In the genomic region with DNA sequence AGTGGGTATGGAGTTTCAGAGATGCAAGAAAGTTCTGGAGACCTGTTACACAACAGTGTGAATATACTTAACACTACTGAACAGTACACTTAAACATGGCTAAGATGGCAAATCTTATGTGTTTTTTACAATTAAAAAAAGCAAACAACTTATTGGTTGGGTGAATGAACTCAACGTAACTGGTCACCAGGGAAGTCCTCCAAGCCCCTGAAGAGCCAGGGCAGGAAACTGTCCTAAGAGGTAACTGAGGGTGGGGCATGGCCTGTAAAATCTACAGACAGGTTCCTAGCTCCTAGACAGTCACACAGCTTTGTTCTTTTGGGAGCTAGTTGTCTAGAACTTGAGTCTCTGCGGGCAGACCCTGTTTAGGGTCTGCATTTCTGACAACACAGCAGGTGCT, we compare ENCODE assay signal across 15 cellular contexts. TPM values are rescaled to one million over a fixed set of nuclear protein-coding genes. Genes with fewer than 3 reads are reported as not detected.
DNase-seq lines count a peak whose midpoint lies in the region; ATAC-seq and TF ChIP-seq lines count a peak whose summit lies in the region.
"Had no signal": no experiment of that assay in that cellular context is flagged by ENCODE, and none has a peak within 500 bp of the region (broad histone marks: within the 10 kb centered on the region; RNA-seq: fewer than 3 reads in every experiment).

No MANE protein-coding gene starts in this region.

- no peak overlapping the region for H2AK5ac ChIP-seq in IMR-90 (ENCODE audit: low read depth, low read length)

- no peak overlapping the region for H3K56ac ChIP-seq in IMR-90 (ENCODE audit: extremely low read depth, insufficient read depth, low read length)

- H4K8ac ChIP-seq in IMR-90 (ENCODE audit: low read depth in 2 of 2, low read length in 2 of 2), result no peak overlapping the region

- no peaks in the 10 kb centered on the region for H3K9me3 Mint-ChIP-seq in naive thymus-derived CD4-positive, alpha-beta T cell

- H3K27ac Mint-ChIP-seq in naive thymus-derived CD4-positive, alpha-beta T cell, result peak overlapping the region in 6 of 9 donors; percentile 40 to 88 (median 68)

- H3K27me3 ChIP-seq in BLaER1 (no peaks in the 10 kb centered on the region), IMR-90 (ENCODE audit: control insufficient read depth, insufficient read depth, low read length) (no peaks in the 10 kb centered on the region), brain microvascular endothelial cell (replicated peaks) (no peaks in the 10 kb centered on the region)
- H3K27me3 ChIP-seq in naive thymus-derived CD4-positive, alpha-beta T cell (ENCODE audit: control insufficient read depth in 2 of 2, insufficient read depth in 2 of 2, low read length in 2 of 2), result no peaks in the 10 kb centered on the region
- H3K27me3 ChIP-seq: ovary had no signal

- H2AFZ ChIP-seq in IMR-90 (replicated peaks; ENCODE audit: low read length, poor library complexity), result no peak overlapping the region

- peak overlapping the region in 9 of 10 donors; percentile 11 to 78 (median 52) for H3K4me3 Mint-ChIP-seq in naive thymus-derived CD4-positive, alpha-beta T cell

- H3K9me3 ChIP-seq in BLaER1 (no peaks in the 10 kb centered on the region), IMR-90 (ENCODE audit: control insufficient read depth, insufficient read depth, low read length) (no peaks in the 10 kb centered on the region)
- H3K9me3 ChIP-seq in naive thymus-derived CD4-positive, alpha-beta T cell (ENCODE audit: control insufficient read depth in 2 of 3, low read length in 3 of 3), result no peaks in the 10 kb centered on the region
- H3K9me3 ChIP-seq: ovary had no signal

- CTCF ChIA-PET in IMR-90 (lab: Yijun Ruan, JAX), result interaction anchor here (0.5 to 1.1 kb wide), 2 partner anchors 12 to 121 kb away, joined by 4 read pairs; no protein-coding TSS in a partner anchor
- CTCF ChIA-PET in naive thymus-derived CD4-positive, alpha-beta T cell (lab: Charles Lee), result interaction anchor here (0.6 to 4.7 kb wide), 8 partner anchors 13 to 193 kb away, joined by 3 to 85 read pairs (median 8); partner anchors contain the start of genes CSF3 and WIPF2

- H3K36me3 ChIP-seq in BLaER1 (peaks cover 99% of the 10 kb centered on the region), IMR-90 (ENCODE audit: control insufficient read depth, insufficient read depth, low read length) (peaks cover 41% of the 10 kb centered on the region), brain microvascular endothelial cell (replicated peaks) (peaks cover 28% of the 10 kb centered on the region)
- H3K36me3 ChIP-seq in naive thymus-derived CD4-positive, alpha-beta T cell (ENCODE audit: control insufficient read depth in 2 of 3, insufficient read depth in 3 of 3, low read length in 3 of 3), result peaks cover 4 to 74% (median 5%) of the 10 kb centered on the region in 3 experiments
- H3K36me3 ChIP-seq: ovary had no signal

- ATAC-seq in IMR-90 (ENCODE audit: low read depth) (no peak), esophagus mucosa (no peak)
- ATAC-seq in naive thymus-derived CD4-positive, alpha-beta T cell, result no peak

- in situ Hi-C loops in IMR-90 (cut with MboI; ENCODE audit: low sequenced_read_pairs), result loop anchor here (10.0 kb wide), 1 partner anchor 259 kb away; the partner anchor contains the start of gene CDC6
- in situ Hi-C loops in brain microvascular endothelial cell (cut with HindIII; ENCODE audit: low pct_ligation_motif_present, low sequenced_read_pairs), result no loop called here

- H3K4me1 ChIP-seq in BLaER1, result peaks cover under 1% of the 10 kb centered on the region; the same call in 1 of the 2 replicates
- peaks cover 19% of the 10 kb centered on the region for H3K4me1 ChIP-seq in IMR-90 (ENCODE audit: control insufficient read depth, insufficient read depth, low read length)
- H3K4me1 ChIP-seq in naive thymus-derived CD4-positive, alpha-beta T cell (ENCODE audit: control insufficient read depth in 2 of 2, insufficient read depth in 2 of 2, low read length in 2 of 2), result peaks cover 6 to 26% of the 10 kb centered on the region in 2 donors

- H4K20me1 ChIP-seq in BLaER1 (no peaks in the 10 kb centered on the region), IMR-90 (ENCODE audit: insufficient read depth, low read length) (no peaks in the 10 kb centered on the region)

- H3K4ac ChIP-seq in IMR-90 (ENCODE audit: low read depth, low read length), result 0 out of 2 replicates have a peak overlapping the region, but pooled peaks have one; percentile 16

- TF ChIP-seq POLR2A in IMR-90 (IDR thresholded peaks at IDR 0.05; ENCODE audit: low read depth, low read length), result no peak

- H4K5ac ChIP-seq in IMR-90 (ENCODE audit: low read depth, low read length), result no peak overlapping the region

- H3K14ac ChIP-seq in IMR-90 (replicated peaks; ENCODE audit: low read depth, low read length), result no peak overlapping the region

- no peak overlapping the region for H3K4me2 ChIP-seq in BLaER1
- no peak overlapping the region for H3K4me2 ChIP-seq in IMR-90 (ENCODE audit: low read depth, low read length)

- H3K27ac ChIP-seq in BLaER1, result no peak overlapping the region
- no peak overlapping the region for H3K27ac ChIP-seq in IMR-90 (ENCODE audit: insufficient read depth, low read length)
- H3K27ac ChIP-seq in brain microvascular endothelial cell, result peak overlapping the region; percentile 55
- H3K27ac ChIP-seq in naive thymus-derived CD4-positive, alpha-beta T cell (ENCODE audit: low read depth, low read length), result no peak overlapping the region
- H3K27ac ChIP-seq: ovary had no signal

- H2BK20ac ChIP-seq in IMR-90 (ENCODE audit: low read depth, low read length), result no peak overlapping the region

- H3K9me1 ChIP-seq in IMR-90 (ENCODE audit: insufficient read depth, low read length), result peaks cover 2% of the 10 kb centered on the region; the same call in 1 of the 2 replicates

- intact Hi-C loops in IMR-90 (cut with micrococcal nuclease), result no loop called here
- intact Hi-C loops in naive thymus-derived CD4-positive, alpha-beta T cell (cut with micrococcal nuclease), result loop anchor here in 1 of 2 donors (5.0 kb wide), 1 partner anchor 142 kb away; no protein-coding TSS in a partner anchor

- H3K27me3 Mint-ChIP-seq in naive thymus-derived CD4-positive, alpha-beta T cell, result no peaks in the 10 kb centered on the region

- H2BK15ac ChIP-seq in IMR-90 (ENCODE audit: low read depth, low read length), result no peak overlapping the region

- POLR2A ChIA-PET in IMR-90 (lab: Charles Lee; ENCODE audit: unreplicated experiment), result no interaction called here
- POLR2A ChIA-PET in naive thymus-derived CD4-positive, alpha-beta T cell (lab: Charles Lee), result interaction anchor here (1.3 to 1.6 kb wide), 2 partner anchors 73 to 87 kb away, joined by 3 to 5 read pairs; no protein-coding TSS in a partner anchor

- no peak overlapping the region for H4K91ac ChIP-seq in IMR-90 (ENCODE audit: insufficient read depth, low read depth, low read length)

- H3K4me3 ChIP-seq in BLaER1 (no peak overlapping the region), IMR-90 (ENCODE audit: insufficient read depth, low read depth, low read length) (no peak overlapping the region), brain microvascular endothelial cell (ENCODE audit: low read depth, low read length) (no peak overlapping the region)
- H3K4me3 ChIP-seq in naive thymus-derived CD4-positive, alpha-beta T cell (ENCODE audit: low read length), result no peak overlapping the region
- H3K4me3 ChIP-seq: ovary, skin epidermis had no signal

- peaks cover 8 to 47% (median 10%) of the 10 kb centered on the region in 5 donors for H3K36me3 Mint-ChIP-seq in naive thymus-derived CD4-positive, alpha-beta T cell

- no peak overlapping the region for H2AK9ac ChIP-seq in IMR-90 (replicated peaks; ENCODE audit: low read depth, low read length, poor library complexity)

- TF ChIP-seq CTCF in IMR-90 (conservative IDR thresholded peaks at IDR 0.05; ENCODE audit: low read depth, low read length) (no peak), brain microvascular endothelial cell (IDR thresholded peaks at IDR 0.05; ENCODE audit: low read depth, low read length, missing control alignments) (no peak)

- TF ChIP-seq RAD21 in IMR-90 (IDR thresholded peaks at IDR 0.05; ENCODE audit: low read length), result no peak

- WGBS in IMR-90 (ENCODE audit: extremely low coverage in 2 of 2, insufficient read length in 1 of 2), 2 experiments, result 60% methylated on average over 1 of the region's 2 CpGs; no CpG with 5 or more reads in 1 of the 2 experiments

- H3K9ac ChIP-seq in BLaER1, result peak overlapping the region; percentile 9; the same call in 1 of the 2 replicates
- H3K9ac ChIP-seq in IMR-90 (ENCODE audit: low read depth, low read length), result no peak overlapping the region

- DNase-seq in IMR-90, result no peak
- no peak for DNase-seq in brain microvascular endothelial cell
- DNase-seq in naive thymus-derived CD4-positive, alpha-beta T cell, result no peak
- no peak for DNase-seq in SW480 (ENCODE audit: low spot score)
- no peak for DNase-seq in T-helper 1 cell
- DNase-seq in SW 1271 (lab: John Stamatoyannopoulos, UW), result no peak
- DNase-seq: MV-4-11, NCI-H1930, NCI-H446 treated with DMSO at 0.1 percent for 48 hours had no signal

- dilution Hi-C loops in IMR-90 (cut with HindIII; ENCODE audit: low sequenced_read_pairs, unreplicated experiment), result no loop called here

- BruUV-seq in IMR-90 (replicated peaks; lab: Mats Ljungman, UMichigan), result no TSS peak

- H3K18ac ChIP-seq in IMR-90 (ENCODE audit: low read depth, low read length), result no peak overlapping the region

- H2BK120ac ChIP-seq in IMR-90 (ENCODE audit: low read depth, low read length), result no peak overlapping the region

- no peaks in the 10 kb centered on the region for H3K79me1 ChIP-seq in IMR-90 (ENCODE audit: low read depth in 1 of 2, low read length in 2 of 2)

- no peak overlapping the region for H3K23ac ChIP-seq in IMR-90 (ENCODE audit: low read depth, low read length)

- H2BK5ac ChIP-seq in IMR-90 (ENCODE audit: low read depth, low read length, poor library complexity, severe bottlenecking), result no peak overlapping the region

- H3K4me1 Mint-ChIP-seq in naive thymus-derived CD4-positive, alpha-beta T cell, result peaks cover 10 to 24% (median 22%) of the 10 kb centered on the region in 7 donors

RNA-seq across cellular contexts. Expression of gene CSF3, which starts 10.3 kb away (rescaled TPM):
- total RNA-seq in IMR-90 (2012; rRNA removed), result not detected in 2 replicates
- not detected in 2 replicates for polyA plus RNA-seq in IMR-90 (2012; rRNA removed)
- 0.03 and 0.05 TPM in 2 replicates for polyA plus RNA-seq in IMR-90 (2012; cell fraction: cytosol; rRNA removed)
- polyA plus RNA-seq in IMR-90 (2012; cell fraction: nucleus; rRNA removed; ENCODE audit: low replicate concordance), result 0.04 TPM in 1 of 2 replicates, not detected in the other
- not detected for total RNA-seq in naive thymus-derived CD4-positive, alpha-beta T cell
- polyA plus RNA-seq in naive thymus-derived CD4-positive, alpha-beta T cell, result not detected
- total RNA-seq in esophagus mucosa, result 0.64 TPM
- total RNA-seq: liver; T-helper 2 cell treated with Interferon-gamma antibody and Interleukin-4, amounts not matched to agents 100 ng/mL and 5 ng/mL, for 36 hours had no signal
- polyA plus RNA-seq: liver had no signal

RNA-seq across cellular contexts. Expression of gene MED24, which starts 28.6 kb away (rescaled TPM):
- 18.6 and 25.8 TPM in 2 replicates for total RNA-seq in IMR-90 (2012; rRNA removed)
- polyA plus RNA-seq in IMR-90 (2012; rRNA removed), result 73.6 and 79.0 TPM in 2 replicates
- polyA plus RNA-seq in IMR-90 (2012; cell fraction: cytosol; rRNA removed), result 29.9 and 49.0 TPM in 2 replicates
- polyA plus RNA-seq in IMR-90 (2012; cell fraction: nucleus; rRNA removed; ENCODE audit: low replicate concordance), result 167 and 365 TPM in 2 replicates
- 100 to 1,000 TPM in 1 of 5 experiments, 10 to 100 TPM in 4; 82.9 to 103 (median 91.4) TPM for total RNA-seq in naive thymus-derived CD4-positive, alpha-beta T cell
- 10 to 100 TPM; 46.7 to 62.7 TPM for polyA plus RNA-seq in naive thymus-derived CD4-positive, alpha-beta T cell
- total RNA-seq in esophagus mucosa, result 55.9 TPM

RNA-seq across cellular contexts. Expression of gene THRA, which starts 37.2 kb away (rescaled TPM):
- total RNA-seq in IMR-90 (2012; rRNA removed), result 20.8 and 22.0 TPM in 2 replicates
- 21.9 and 23.4 TPM in 2 replicates for polyA plus RNA-seq in IMR-90 (2012; rRNA removed)
- polyA plus RNA-seq in IMR-90 (2012; cell fraction: cytosol; rRNA removed), result 22.4 and 25.8 TPM in 2 replicates
- polyA plus RNA-seq in IMR-90 (2012; cell fraction: nucleus; rRNA removed; ENCODE audit: low replicate concordance), result 17.8 and 22.5 TPM in 2 replicates
- total RNA-seq in naive thymus-derived CD4-positive, alpha-beta T cell, result 10 to 100 TPM in 4 of 5 experiments, 1 to 10 TPM in 1; 3.2 to 55.9 (median 48.4) TPM
- 10 to 100 TPM; 17.7 to 26.2 TPM for polyA plus RNA-seq in naive thymus-derived CD4-positive, alpha-beta T cell
- 9.4 TPM for total RNA-seq in esophagus mucosa

RNA-seq across cellular contexts. Expression of gene PSMD3, which starts 45.0 kb away (rescaled TPM):
- 123 and 125 TPM in 2 replicates for total RNA-seq in IMR-90 (2012; rRNA removed)
- polyA plus RNA-seq in IMR-90 (2012; rRNA removed), result 154 and 155 TPM in 2 replicates
- polyA plus RNA-seq in IMR-90 (2012; cell fraction: cytosol; rRNA removed), result 69.3 and 125 TPM in 2 replicates
- polyA plus RNA-seq in IMR-90 (2012; cell fraction: nucleus; rRNA removed; ENCODE audit: low replicate concordance), result 121 and 167 TPM in 2 replicates
- 100 to 1,000 TPM in 1 of 5 experiments, 10 to 100 TPM in 4; 55.7 to 111 (median 68.9) TPM for total RNA-seq in naive thymus-derived CD4-positive, alpha-beta T cell
- polyA plus RNA-seq in naive thymus-derived CD4-positive, alpha-beta T cell, result 10 to 100 TPM; 44.6 to 53.1 TPM
- 80.2 TPM for total RNA-seq in esophagus mucosa
